Comparison of ENCODE assay signal across 19 cellular contexts in the genomic region with DNA sequence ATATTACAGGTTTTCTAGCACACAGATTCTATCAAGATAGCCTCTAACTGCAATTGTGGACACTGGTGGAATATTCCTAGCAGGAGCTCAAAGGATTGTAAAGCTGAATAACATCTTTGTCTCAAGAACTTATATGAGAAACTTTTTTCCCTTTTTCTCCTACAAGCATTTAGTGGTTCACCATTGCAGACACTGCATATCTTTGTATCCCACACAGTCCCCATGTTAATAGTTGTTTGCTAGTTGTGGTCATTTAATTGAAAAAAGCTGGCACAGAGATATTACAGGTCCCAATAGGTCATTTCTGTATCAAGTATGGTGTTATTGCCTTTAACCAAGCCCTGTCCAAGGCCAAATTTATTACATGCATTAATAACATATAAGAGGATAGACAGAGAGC.
"Had no signal": no experiment of that assay in that cellular context is flagged by ENCODE, and none has a peak within 500 bp of the region (broad histone marks: within the 10 kb centered on the region; RNA-seq: fewer than 3 reads in every experiment).

No MANE protein-coding gene starts in this region.

- H2AFZ ChIP-seq: neural progenitor cell, parathyroid adenoma had no signal

- H3K79me2 ChIP-seq: parathyroid adenoma had no signal

- H3K27me3 ChIP-seq: colonic mucosa, esophagus muscularis mucosa, neural progenitor cell, right atrium auricular region, sigmoid colon, spleen, tibial nerve, upper lobe of left lung had no signal

- H3K9me3 ChIP-seq: colonic mucosa, esophagus muscularis mucosa, prostate gland, right atrium auricular region, sigmoid colon, spleen, thoracic aorta, upper lobe of left lung had no signal

- H3K36me3 ChIP-seq: colonic mucosa, esophagus muscularis mucosa, neural progenitor cell, prostate gland, right atrium auricular region, sigmoid colon, thoracic aorta, tibial nerve, upper lobe of left lung had no signal

- DNase-seq: colonic mucosa; effector CD8-positive, alpha-beta T cell; endodermal cell; head of caudate nucleus; mesenchymal stem cell; midbrain; naive thymus-derived CD4-positive, alpha-beta T cell; sigmoid colon; spleen; stimulated activated CD4-positive, alpha-beta T cell treated with anti-CD3 and anti-CD28 coated beads, Interleukin-2, amount 100 ng/mL, for 48 hours; stimulated activated naive B cell treated with anti-CD40 and anti-IgM and Interleukin-4, amounts not matched to agents 10 μg/mL and 1 μg/mL and 100 μg/mL, for 72 hours; upper lobe of left lung had no signal

- H3K27ac ChIP-seq: colonic mucosa, esophagus muscularis mucosa, neural progenitor cell, parathyroid adenoma, prostate gland, right atrium auricular region, sigmoid colon, spleen, thoracic aorta, tibial nerve, upper lobe of left lung had no signal

- H3K4me3 ChIP-seq: colonic mucosa, esophagus muscularis mucosa, neural progenitor cell, prostate gland, right atrium auricular region, sigmoid colon, spleen, thoracic aorta, tibial nerve, upper lobe of left lung had no signal

- H3K9ac ChIP-seq: neural progenitor cell, parathyroid adenoma had no signal

- H3K4me1 ChIP-seq: colonic mucosa, esophagus muscularis mucosa, parathyroid adenoma, prostate gland, right atrium auricular region, sigmoid colon, spleen, upper lobe of left lung had no signal
